Comparison of ENCODE assay signal across 7 cellular contexts in the genomic region with DNA sequence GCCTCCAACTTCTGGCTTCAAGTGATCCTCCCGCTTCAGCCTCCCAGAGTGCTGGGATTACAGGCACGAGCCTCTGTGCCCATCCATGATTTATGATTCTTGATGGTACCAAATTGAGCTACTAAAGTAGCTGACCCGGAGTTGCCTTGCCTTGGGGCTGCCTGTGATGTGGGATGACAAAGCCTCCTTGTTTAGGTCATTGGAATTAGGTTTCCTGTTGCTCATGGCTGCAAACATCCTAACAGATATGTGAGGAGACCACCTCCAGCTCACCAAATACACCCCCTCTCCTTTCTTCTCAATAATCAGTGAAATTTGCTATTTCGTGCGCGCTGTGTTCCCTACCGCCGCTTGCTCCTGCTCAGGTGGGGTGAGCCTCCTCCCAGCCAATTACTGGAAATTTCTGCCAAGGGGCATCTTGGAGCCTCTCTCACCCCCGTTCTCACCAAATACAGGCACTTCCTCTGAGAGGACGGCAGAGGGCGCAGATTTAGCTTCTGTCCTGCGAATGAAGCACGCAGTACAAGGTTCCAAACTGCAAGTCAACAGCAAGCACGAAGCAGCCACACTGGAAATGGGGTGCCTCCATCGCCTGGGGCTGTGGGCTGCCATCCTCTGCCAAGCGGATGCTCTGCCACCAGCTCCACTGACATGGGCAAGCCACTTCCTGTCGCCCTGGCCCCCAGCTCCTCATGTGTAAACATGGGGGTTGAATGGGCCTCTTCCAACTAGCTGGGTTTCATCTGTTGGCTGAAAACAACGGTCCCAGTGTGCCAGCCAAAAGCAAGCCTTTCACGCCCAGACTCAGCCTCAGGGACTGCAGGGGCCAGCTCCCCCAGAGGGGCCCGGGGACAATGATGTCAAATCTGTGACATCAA.
A peak's percentile ranks its signal among the peaks of the same experiment; 100 is the strongest.
DNase-seq lines count a peak whose midpoint lies in the region; FAIRE-seq and TF ChIP-seq lines count a peak whose summit lies in the region.

No MANE protein-coding gene starts in this region.

- no peak overlapping the region for H3K27ac ChIP-seq in cardiac muscle cell

- no peaks in the 10 kb centered on the region for H3K36me3 ChIP-seq in cardiac muscle cell

- H3K4me3 Mint-ChIP-seq in progenitor cell of endocrine pancreas (ENCODE audit: low read depth) = no peak overlapping the region

- no peaks in the 10 kb centered on the region for H3K4me1 ChIP-seq in cardiac muscle cell (ENCODE audit: low read depth)

- no peaks in the 10 kb centered on the region for H3K9me3 ChIP-seq in cardiac muscle cell (ENCODE audit: low read depth)

- no peak overlapping the region for H3K4me3 ChIP-seq in GM12875 (ENCODE audit: low read depth, low read length)
- no peak overlapping the region for H3K4me3 ChIP-seq in LNCaP clone FGC (ENCODE audit: low read depth, low read length)
- no peak overlapping the region for H3K4me3 ChIP-seq in cardiac muscle cell

- TF ChIP-seq CTCF in GM12875 (IDR thresholded peaks at IDR 0.05; ENCODE audit: borderline replicate concordance, insufficient read depth, low read depth, low read length) (peak; percentile 87), LNCaP clone FGC (IDR thresholded peaks at IDR 0.05; ENCODE audit: control insufficient read depth, extremely low read depth, insufficient read depth) (peak; percentile 91), cardiac muscle cell (IDR thresholded peaks at IDR 0.05; ENCODE audit: low read depth, low read length) (peak; percentile 85), progenitor cell of endocrine pancreas (IDR thresholded peaks at IDR 0.05; ENCODE audit: unreplicated experiment) (peak; percentile 80)

- peaks cover 3% of the 10 kb centered on the region for H3K27me3 Mint-ChIP-seq in progenitor cell of endocrine pancreas

- H3K36me3 Mint-ChIP-seq in progenitor cell of endocrine pancreas (ENCODE audit: insufficient read depth) = no peaks in the 10 kb centered on the region

- H3K27ac Mint-ChIP-seq in progenitor cell of endocrine pancreas = no peak overlapping the region

- DNase-seq in LNCaP clone FGC (ENCODE audit: low read depth) (peak; percentile 49), SW480 (ENCODE audit: low spot score) (peak; percentile 87), cardiac muscle cell (ENCODE audit: low read depth in 1 of 2, low spot score in 1 of 2) (peak; percentile 79 to 88), progenitor cell of endocrine pancreas (ENCODE audit: low spot score, unreplicated experiment) (no peak), urothelium cell line (ENCODE audit: low spot score) (peak; percentile 85)
- peak; percentile 28 for DNase-seq in activated naive CD8-positive, alpha-beta T cell treated with anti-CD3 and anti-CD28 coated beads, Interleukin-2, amount 50 U/mL, for 16 hours (ENCODE audit: low read depth, low spot score)

- no peaks in the 10 kb centered on the region for H3K27me3 ChIP-seq in cardiac muscle cell

- FAIRE-seq in urothelium cell line (lab: Jason Lieb, UNC) = peak; percentile 96

- peaks cover 30% of the 10 kb centered on the region for H3K4me1 Mint-ChIP-seq in progenitor cell of endocrine pancreas (ENCODE audit: low read depth)

- H3K9me3 Mint-ChIP-seq in progenitor cell of endocrine pancreas (ENCODE audit: low read depth) = no peaks in the 10 kb centered on the region
